ENCODE assay signal across 1 cellular context in the genomic region with DNA sequence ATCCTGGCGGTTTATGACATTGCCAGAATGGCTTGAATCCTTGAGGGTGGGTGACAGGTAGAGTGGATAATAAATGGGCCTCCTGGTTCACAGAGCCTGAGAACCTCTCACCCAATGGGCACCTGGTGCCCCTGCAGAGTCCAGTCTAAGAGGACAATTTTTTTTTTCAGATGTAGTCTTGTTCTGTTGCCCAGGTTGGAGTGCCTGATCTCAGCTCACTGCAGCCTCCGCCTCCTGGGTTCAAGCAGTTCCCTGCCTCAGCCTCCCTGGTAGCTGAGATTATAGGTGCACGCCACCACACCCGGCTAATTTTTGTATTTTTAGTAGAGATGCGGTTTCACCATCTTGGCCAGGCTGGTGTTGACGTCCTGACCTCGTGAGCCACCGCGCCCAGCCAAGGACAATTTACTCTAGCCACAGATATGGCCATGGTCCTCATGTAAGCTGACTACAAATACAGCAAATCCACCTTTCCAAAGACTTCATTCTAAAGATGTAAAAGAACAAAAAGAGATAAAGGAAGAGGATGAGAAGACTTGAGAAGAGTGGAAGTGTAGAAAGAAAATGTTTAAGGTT.
TF ChIP-seq lines count a peak whose summit lies in the region.

No MANE protein-coding gene starts in this region.

TF ChIP-seq in IMR-90, 13 proteins besides CTCF, POLR2A, EP300 and RAD21:
- TF ChIP-seq, protein P1, sequence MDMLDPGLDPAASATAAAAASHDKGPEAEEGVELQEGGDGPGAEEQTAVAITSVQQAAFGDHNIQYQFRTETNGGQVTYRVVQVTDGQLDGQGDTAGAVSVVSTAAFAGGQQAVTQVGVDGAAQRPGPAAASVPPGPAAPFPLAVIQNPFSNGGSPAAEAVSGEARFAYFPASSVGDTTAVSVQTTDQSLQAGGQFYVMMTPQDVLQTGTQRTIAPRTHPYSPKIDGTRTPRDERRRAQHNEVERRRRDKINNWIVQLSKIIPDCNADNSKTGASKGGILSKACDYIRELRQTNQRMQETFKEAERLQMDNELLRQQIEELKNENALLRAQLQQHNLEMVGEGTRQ (IDR thresholded peaks at IDR 0.05; ENCODE audit: low read depth, low read length), result no peak
- TF ChIP-seq NFE2L2 (IDR thresholded peaks at IDR 0.05; ENCODE audit: low read depth, low read length), result no peak
